In the genomic region with DNA sequence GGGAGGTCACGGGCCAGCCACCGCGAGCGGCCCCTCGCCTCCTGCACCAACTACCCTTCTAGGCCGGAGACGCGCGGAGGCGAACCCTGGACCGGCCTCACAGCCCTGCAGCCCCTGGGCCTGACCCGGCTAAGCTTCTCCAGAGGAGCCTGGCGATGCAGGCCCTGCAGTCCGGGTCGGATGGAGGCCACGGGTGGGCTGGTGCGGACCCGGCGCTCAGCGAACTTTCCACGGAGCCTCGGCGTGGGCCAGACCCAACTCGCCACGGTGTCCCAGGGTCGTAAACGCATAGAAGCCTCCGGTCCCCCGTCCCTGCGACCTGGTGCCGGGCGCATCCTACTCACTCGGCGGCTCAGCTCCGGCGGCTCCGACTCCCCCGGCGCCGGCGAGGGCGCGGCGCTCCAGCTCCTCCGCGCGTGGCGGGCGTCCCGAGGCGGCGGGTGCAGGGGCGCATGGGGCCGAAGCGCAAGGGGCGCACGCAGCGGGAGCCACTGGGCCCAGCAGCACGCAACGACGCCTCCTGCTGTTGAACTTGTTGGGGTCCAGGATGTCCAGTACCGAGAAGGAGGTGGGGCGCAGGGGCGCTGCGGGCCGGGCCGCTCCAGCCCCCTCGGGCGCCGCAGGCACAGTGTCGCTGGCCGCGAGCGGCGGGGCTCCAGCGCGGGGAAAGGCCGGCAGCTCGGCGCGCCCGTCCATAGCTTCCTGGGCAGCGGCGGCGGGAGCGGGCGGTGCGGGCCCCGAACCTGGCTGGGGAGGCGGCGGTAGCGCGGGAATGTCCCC, we compare ENCODE assay signal across 30 cellular contexts. TPM values are rescaled to one million over a fixed set of nuclear protein-coding genes. Genes with fewer than 3 reads are reported as not detected.
DNase-seq lines count a peak whose midpoint lies in the region; ATAC-seq lines count a peak whose summit lies in the region.
"Had no signal": no experiment of that assay in that cellular context is flagged by ENCODE, and none has a peak within 500 bp of the region (broad histone marks: within the 10 kb centered on the region; RNA-seq: fewer than 3 reads in every experiment).

No MANE protein-coding gene starts in this region.

- H3K27me3 Mint-ChIP-seq in activated CD8-positive, alpha-beta memory T cell treated with anti-CD3 and anti-CD28 coated beads, Interleukin-2, amount 10 ng/mL, durations not matched to agents 7 days and 5 days: peaks cover 56% of the 10 kb centered on the region
- peaks cover 45% of the 10 kb centered on the region for H3K27me3 Mint-ChIP-seq in central memory CD8-positive, alpha-beta T cell

- no peaks in the 10 kb centered on the region for H3K4me1 Mint-ChIP-seq in activated CD8-positive, alpha-beta memory T cell treated with anti-CD3 and anti-CD28 coated beads, Interleukin-2, amount 10 ng/mL, durations not matched to agents 7 days and 5 days
- no peaks in the 10 kb centered on the region for H3K4me1 Mint-ChIP-seq in central memory CD8-positive, alpha-beta T cell
- H3K4me1 Mint-ChIP-seq: activated T-helper 17 cell treated with anti-CD3 and anti-CD28 coated beads, Interleukin-2, amount 50 U/mL, for 72 hours had no signal

- H3K9me3 Mint-ChIP-seq in activated CD8-positive, alpha-beta memory T cell treated with anti-CD3 and anti-CD28 coated beads, Interleukin-2, amount 10 ng/mL, durations not matched to agents 7 days and 5 days (ENCODE audit: low read depth): no peaks in the 10 kb centered on the region
- no peaks in the 10 kb centered on the region for H3K9me3 Mint-ChIP-seq in central memory CD8-positive, alpha-beta T cell
- H3K9me3 Mint-ChIP-seq: activated T-helper 17 cell treated with anti-CD3 and anti-CD28 coated beads, Interleukin-2, amount 50 U/mL, for 72 hours; IgD-negative memory B cell; T-cell had no signal

- no peak overlapping the region for H2BK12ac ChIP-seq in neuronal stem cell (ENCODE audit: low read length)

- peaks cover 4% of the 10 kb centered on the region for H3K36me3 Mint-ChIP-seq in activated CD8-positive, alpha-beta memory T cell treated with anti-CD3 and anti-CD28 coated beads, Interleukin-2, amount 10 ng/mL, durations not matched to agents 7 days and 5 days
- peaks cover 4% of the 10 kb centered on the region for H3K36me3 Mint-ChIP-seq in central memory CD8-positive, alpha-beta T cell (ENCODE audit: insufficient read depth)
- H3K36me3 Mint-ChIP-seq: IgD-negative memory B cell, T-cell had no signal

- H3K4ac ChIP-seq in neuronal stem cell (ENCODE audit: low read length): no peak overlapping the region

- WGBS in neuronal stem cell (ENCODE audit: extremely low coverage in 2 of 2, insufficient read length in 2 of 2, insufficient replicate concordance in 1 of 2), 2 donors: no CpG with 5 or more reads among the region's 93 CpGs

- no peaks in the 10 kb centered on the region for H3K36me3 ChIP-seq in neuronal stem cell (replicated peaks in 1 of 2; ENCODE audit: control insufficient read depth in 2 of 2, insufficient read depth in 2 of 2, low read length in 2 of 2)
- H3K36me3 ChIP-seq: breast epithelium, left lung, MG63, neural progenitor cell, suprapubic skin had no signal

- H2AK5ac ChIP-seq in neuronal stem cell (ENCODE audit: low read depth, low read length): no peak overlapping the region

- H3K4me3 Mint-ChIP-seq in activated CD8-positive, alpha-beta memory T cell treated with anti-CD3 and anti-CD28 coated beads, Interleukin-2, amount 10 ng/mL, durations not matched to agents 7 days and 5 days: no peak overlapping the region
- H3K4me3 Mint-ChIP-seq in central memory CD8-positive, alpha-beta T cell: no peak overlapping the region
- H3K4me3 Mint-ChIP-seq: activated T-helper 17 cell treated with anti-CD3 and anti-CD28 coated beads, Interleukin-2, amount 50 U/mL, for 72 hours; IgD-negative memory B cell; neural progenitor cell had no signal

- ATAC-seq in activated CD8-positive, alpha-beta memory T cell treated with anti-CD3 and anti-CD28 coated beads, Interleukin-2, amount 10 ng/mL, durations not matched to agents 7 days and 5 days: no peak
- ATAC-seq in central memory CD8-positive, alpha-beta T cell (replicated peaks; ENCODE audit: extremely low read depth, poor library complexity, severe bottlenecking): no peak
- ATAC-seq in HG03045 (IDR thresholded peaks at IDR 0.05; ENCODE audit: unreplicated experiment): no peak
- ATAC-seq: activated T-helper 17 cell treated with anti-CD3 and anti-CD28 coated beads, Interleukin-2, amount 50 U/mL, for 72 hours; left lung; mucosa of descending colon; T-cell had no signal

- H3K27me3 ChIP-seq in neuronal stem cell (ENCODE audit: control insufficient read depth in 3 of 3, insufficient read depth in 3 of 3, low read depth in 1 of 3, low read length in 3 of 3): peaks cover 67 to 97% (median 77%) of the 10 kb centered on the region in 3 experiments

- no peak overlapping the region for H3K4me2 ChIP-seq in neuronal stem cell (ENCODE audit: insufficient read depth, low read length, poor library complexity, severe bottlenecking)

- H2BK15ac ChIP-seq in neuronal stem cell (ENCODE audit: low read length): no peak overlapping the region

- peak overlapping the region; percentile 73 for H3K23ac ChIP-seq in neuronal stem cell (ENCODE audit: low read depth, low read length, poor library complexity)

- H3K9ac ChIP-seq in neuronal stem cell (ENCODE audit: low read depth, low read length, poor library complexity): no peak overlapping the region
- H3K9ac ChIP-seq: neural progenitor cell had no signal

- CTCF ChIA-PET in activated CD8-positive, alpha-beta memory T cell treated with anti-CD3 and anti-CD28 coated beads, Interleukin-2, amount 10 ng/mL, durations not matched to agents 7 days and 5 days (lab: Charles Lee): no interaction called here

- H4K8ac ChIP-seq in neuronal stem cell (ENCODE audit: low read depth, low read length): no peak overlapping the region

- no peak overlapping the region for H2AFZ ChIP-seq in neuronal stem cell (ENCODE audit: low read length)
- H2AFZ ChIP-seq: neural progenitor cell had no signal

- no peak overlapping the region for H2BK5ac ChIP-seq in neuronal stem cell (ENCODE audit: low read length)

- no peak overlapping the region for H2BK120ac ChIP-seq in neuronal stem cell (ENCODE audit: low read depth, low read length)

- no peak overlapping the region for H3K27ac ChIP-seq in neuronal stem cell (replicated peaks; ENCODE audit: low read length)
- H3K27ac ChIP-seq: breast epithelium, C4-2B, dorsolateral prefrontal cortex, HL-60, left lung, neural progenitor cell, RWPE1, suprapubic skin had no signal

- peak overlapping the region; percentile 17 for H3K18ac ChIP-seq in neuronal stem cell (ENCODE audit: low read length)

- no peak overlapping the region for H4K91ac ChIP-seq in neuronal stem cell (ENCODE audit: low read depth, low read length, poor library complexity)

- peak; percentile 52 for DNase-seq in activated CD8-positive, alpha-beta memory T cell treated with anti-CD3 and anti-CD28 coated beads, Interleukin-2, amount 50 U/mL, for 48 hours
- no peak for DNase-seq in activated CD8-positive, alpha-beta memory T cell treated with anti-CD3 and anti-CD28 coated beads, Interleukin-2, amount 10 ng/mL, durations not matched to agents 7 days and 5 days
- DNase-seq in GM03348 (ENCODE audit: low spot score): peak; percentile 11
- no peak for DNase-seq in central memory CD8-positive, alpha-beta T cell (ENCODE audit: low spot score in 2 of 2)
- no peak for DNase-seq in neuronal stem cell (ENCODE audit: low spot score)
- DNase-seq in hypothalamus (lab: John Stamatoyannopoulos, UW): no peak
- DNase-seq in NCI-H146 treated with DMSO at 0.1 percent for 48 hours (lab: John Stamatoyannopoulos, UW; ENCODE audit: unreplicated experiment): no peak
- DNase-seq: activated CD4-positive, alpha-beta T cell treated with anti-CD3 and anti-CD28 coated beads, Interleukin-2, amount 50 U/mL, for 48 hours; GF-D8; MG63; mucosa of descending colon; NCI-H187 treated with DMSO at 0.1 percent for 48 hours; NCI-H524; stimulated activated CD4-positive, alpha-beta T cell treated with anti-CD3 and anti-CD28 coated beads, Interleukin-12 subunit alpha, Interleukin-12 subunit beta, amount 100 ng/mL, for 4 hours; T-cell had no signal

- H3K14ac ChIP-seq in neuronal stem cell (ENCODE audit: low read length): no peak overlapping the region

- peaks cover 0 to 8% of the 10 kb centered on the region in 2 donors for H3K9me3 ChIP-seq in neuronal stem cell (replicated peaks in 1 of 2; ENCODE audit: control insufficient read depth in 2 of 2, insufficient read depth in 1 of 2, low read depth in 1 of 2, low read length in 2 of 2)
- H3K9me3 ChIP-seq: breast epithelium, left lung, MG63, mucosa of descending colon, suprapubic skin had no signal

- H3K79me1 ChIP-seq in neuronal stem cell (ENCODE audit: low read depth, low read length): no peaks in the 10 kb centered on the region

- H3K4me3 ChIP-seq in neuronal stem cell (ENCODE audit: low read length in 2 of 2): no peak overlapping the region
- H3K4me3 ChIP-seq: left lung, MG63, mucosa of descending colon, suprapubic skin had no signal

- H3K27ac Mint-ChIP-seq in activated CD8-positive, alpha-beta memory T cell treated with anti-CD3 and anti-CD28 coated beads, Interleukin-2, amount 10 ng/mL, durations not matched to agents 7 days and 5 days: no peak overlapping the region
- H3K27ac Mint-ChIP-seq in central memory CD8-positive, alpha-beta T cell (ENCODE audit: low read depth): peak overlapping the region; percentile 25
- H3K27ac Mint-ChIP-seq: activated T-helper 17 cell treated with anti-CD3 and anti-CD28 coated beads, Interleukin-2, amount 50 U/mL, for 72 hours; IgD-negative memory B cell; neural progenitor cell had no signal

- no peaks in the 10 kb centered on the region for H3K4me1 ChIP-seq in neuronal stem cell (ENCODE audit: control insufficient read depth in 2 of 2, insufficient read depth in 1 of 2, low read depth in 1 of 2, low read length in 2 of 2)
- H3K4me1 ChIP-seq: breast epithelium, neural progenitor cell had no signal

RNA-seq across cellular contexts. Expression of a gene that starts 0.4 kb away (rescaled TPM):
- not detected for total RNA-seq in activated CD8-positive, alpha-beta memory T cell treated with anti-CD3 and anti-CD28 coated beads, Interleukin-2, amount 10 ng/mL, durations not matched to agents 7 days and 5 days
- not detected for polyA plus RNA-seq in neuronal stem cell (2013, experiment 1 of 2)
- not detected for polyA plus RNA-seq in neuronal stem cell (2013, experiment 2 of 2)
- total RNA-seq: A673; activated T-helper 17 cell treated with anti-CD3 and anti-CD28 coated beads, Interleukin-2, amount 50 U/mL, for 72 hours; breast epithelium; dorsolateral prefrontal cortex; frontal cortex; left lung; mucosa of descending colon; suprapubic skin; T-cell had no signal
- polyA plus RNA-seq: adipose tissue, esophagus, IgD-negative memory B cell had no signal

RNA-seq across cellular contexts. Expression of a gene that starts 58.8 kb away (rescaled TPM):
- 10 to 100 TPM; 18.2 to 25.2 TPM for total RNA-seq in activated CD8-positive, alpha-beta memory T cell treated with anti-CD3 and anti-CD28 coated beads, Interleukin-2, amount 10 ng/mL, durations not matched to agents 7 days and 5 days
- 8.6 TPM for polyA plus RNA-seq in neuronal stem cell (2013, experiment 1 of 2)
- 8.7 TPM for polyA plus RNA-seq in neuronal stem cell (2013, experiment 2 of 2)

Comparison
In these comparisons a context has a peak if more than half of its experiments do, and no peak if none do; other contexts are left out.
1. DNase-seq: peak in activated CD8-positive, alpha-beta memory T cell treated with anti-CD3 and anti-CD28 coated beads, Interleukin-2, amount 50 U/mL, for 48 hours (single experiment) and GM03348 (single experiment); none in activated CD8-positive, alpha-beta memory T cell treated with anti-CD3 and anti-CD28 coated beads, Interleukin-2, amount 10 ng/mL, durations not matched to agents 7 days and 5 days (single experiment), central memory CD8-positive, alpha-beta T cell (0 of 2), neuronal stem cell (single experiment), hypothalamus (0 of 51) and NCI-H146 treated with DMSO at 0.1 percent for 48 hours (single experiment).